In the genomic region with DNA sequence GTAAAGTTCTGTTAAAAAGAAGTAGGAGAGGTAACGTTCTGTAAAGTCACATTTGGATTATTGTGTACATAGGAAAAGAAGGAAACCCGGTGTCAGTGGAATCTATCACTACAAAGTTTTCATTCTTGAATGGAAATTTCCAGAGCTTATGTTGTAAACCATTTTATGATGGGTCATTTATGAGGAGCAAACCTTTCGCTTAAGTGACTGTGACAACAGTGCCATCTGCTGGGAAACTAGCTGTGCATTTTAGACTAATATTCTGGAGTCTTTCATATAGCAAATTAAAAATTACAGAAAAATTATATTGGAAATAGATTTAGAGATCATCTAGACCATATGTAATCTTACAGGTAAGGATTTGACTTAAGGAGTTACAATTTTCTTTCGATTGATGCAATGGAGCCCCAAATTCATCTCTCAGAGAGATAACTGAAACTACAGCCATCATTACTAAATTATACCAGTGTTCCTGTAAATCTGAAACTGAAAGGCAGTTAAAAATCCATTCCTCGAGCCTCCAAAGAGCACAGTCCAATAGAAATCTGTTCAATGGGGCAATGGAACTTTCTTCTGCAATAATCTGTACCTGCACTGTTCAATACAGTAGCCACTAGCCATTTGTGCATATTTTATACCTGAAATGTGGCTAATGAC, we compare ENCODE assay signal across 1 cellular context.
TF ChIP-seq lines count a peak whose summit lies in the region.

No MANE protein-coding gene starts in this region.

TF ChIP-seq in HCT116, 20 proteins besides CTCF, POLR2A, EP300 and RAD21 (continued from another document):
- TF ChIP-seq, protein P1, sequence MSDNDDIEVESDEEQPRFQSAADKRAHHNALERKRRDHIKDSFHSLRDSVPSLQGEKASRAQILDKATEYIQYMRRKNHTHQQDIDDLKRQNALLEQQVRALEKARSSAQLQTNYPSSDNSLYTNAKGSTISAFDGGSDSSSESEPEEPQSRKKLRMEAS (IDR thresholded peaks at IDR 0.05) = no peak
TF ChIP-seq in HCT116: peak in this region for 0.
